In genomic region chr12:2311001-2311778, GRCh38 we compare ENCODE assay signal across 13 cellular contexts.
A peak's percentile ranks its signal among the peaks of the same experiment; 100 is the strongest.
DNase-seq lines count a peak whose midpoint lies in the region; ATAC-seq and TF ChIP-seq lines count a peak whose summit lies in the region.
"Had no signal": no experiment of that assay in that cellular context is flagged by ENCODE, and none has a peak within 500 bp of the region (broad histone marks: within the 10 kb centered on the region; RNA-seq: fewer than 3 reads in every experiment).

No MANE protein-coding gene starts in this region.

- WGBS in heart right ventricle, 2 donors, result 73 to 78% methylated on average over 15 of the region's 15 CpGs

- in situ Hi-C loops in G401 (cut with HindIII; ENCODE audit: low sequenced_read_pairs), result no loop called here

- H3K36me3 ChIP-seq in adipocyte (ENCODE audit: control insufficient read depth, insufficient read depth, low read length, severe bottlenecking) (no peaks in the 10 kb centered on the region), stomach smooth muscle (ENCODE audit: control insufficient read depth in 2 of 2, insufficient read depth in 2 of 2, low read length in 2 of 2) (no peaks in the 10 kb centered on the region), heart right ventricle (no peaks in the 10 kb centered on the region)

- H3K27me3 ChIP-seq in adipocyte (replicated peaks; ENCODE audit: control insufficient read depth, insufficient read depth, low read length) (no peaks in the 10 kb centered on the region), stomach smooth muscle (ENCODE audit: control insufficient read depth in 1 of 2, insufficient read depth in 2 of 2, low read length in 2 of 2) (no peaks in the 10 kb centered on the region), heart right ventricle (no peaks in the 10 kb centered on the region)

- intact Hi-C loops in heart right ventricle (cut with DNase I), result no loop called here

- TF ChIP-seq CTCF in fibroblast of villous mesenchyme (IDR thresholded peaks at IDR 0.05; ENCODE audit: insufficient read depth, low read depth, low read length) (no peak), heart right ventricle (IDR thresholded peaks at IDR 0.05) (no peak)

- H3K4me1 ChIP-seq in adipocyte (ENCODE audit: control insufficient read depth, insufficient read depth, low read length) (peaks cover 14% of the 10 kb centered on the region), stomach smooth muscle (ENCODE audit: control insufficient read depth, insufficient read depth, low read length) (peaks cover 32% of the 10 kb centered on the region), heart right ventricle (peaks cover 0 to 55% (median 29%) of the 10 kb centered on the region in 9 donors)

- H3K9ac ChIP-seq in adipocyte (ENCODE audit: low read length) (peak overlapping the region; percentile 13), stomach smooth muscle (ENCODE audit: low read length in 2 of 2) (no peak overlapping the region)

- H3K9me3 ChIP-seq in adipocyte (ENCODE audit: control insufficient read depth, low read length) (peaks cover 6% of the 10 kb centered on the region), stomach smooth muscle (ENCODE audit: control insufficient read depth in 2 of 2, low read length in 2 of 2) (no peaks in the 10 kb centered on the region), heart right ventricle (peaks cover 0 to 9% (median 0%) of the 10 kb centered on the region in 11 donors)

- H3K4me3 ChIP-seq in adipocyte (ENCODE audit: low read length) (no peak overlapping the region), fibroblast of villous mesenchyme (ENCODE audit: low read depth, low read length) (no peak overlapping the region), stomach smooth muscle (ENCODE audit: low read length in 2 of 2) (peak overlapping the region in 1 of 2 donors; percentile 54), heart right ventricle (no peak overlapping the region)

- ATAC-seq in heart right ventricle (no peak), GM19395 (IDR thresholded peaks at IDR 0.05; ENCODE audit: unreplicated experiment) (no peak)

- peak overlapping the region; percentile 74 for H3K27ac ChIP-seq in stomach smooth muscle (ENCODE audit: low read length)
- H3K27ac ChIP-seq in heart right ventricle, result no peak overlapping the region
- H3K27ac ChIP-seq: VCaP had no signal

- DNase-seq in G401 (ENCODE audit: low spot score) (peak; percentile 47), adipocyte (ENCODE audit: low read depth) (peak; percentile 86), fibroblast of villous mesenchyme (ENCODE audit: low read depth) (peak; percentile 93), heart right ventricle (no peak), NCI-H524 (lab: John Stamatoyannopoulos, UW) (no peak)
- DNase-seq: activated naive CD4-positive, alpha-beta T cell treated with Interleukin-2 at 50 U/mL for 16 hours; cerebellar nuclear complex; COR-L47; midbrain; NCI-H2171 had no signal

Comparison
In these comparisons a context has a peak if more than half of its experiments do, and no peak if none do; other contexts are left out.
1. DNase-seq: peak in G401 (single experiment), adipocyte (single experiment) and fibroblast of villous mesenchyme (single experiment); none in heart right ventricle (0 of 2) and NCI-H524 (0 of 2).